10 cellular contexts compared by ENCODE assay signal in genomic region chr3:55484741-55485207, GRCh38. TPM values are rescaled to one million over a fixed set of nuclear protein-coding genes. Genes with fewer than 3 reads are reported as not detected.
DNase-seq lines count a peak whose midpoint lies in the region; ATAC-seq and TF ChIP-seq lines count a peak whose summit lies in the region.
"Had no signal": no experiment of that assay in that cellular context is flagged by ENCODE, and none has a peak within 500 bp of the region (broad histone marks: within the 10 kb centered on the region; RNA-seq: fewer than 3 reads in every experiment).

No MANE protein-coding gene starts in this region.

- peaks cover 6% of the 10 kb centered on the region for H3K79me1 ChIP-seq in mesendoderm (ENCODE audit: low read length)

- H3K36me3 ChIP-seq in MG63 (no peaks in the 10 kb centered on the region; the same call in 1 of the 2 replicates), ectodermal cell (ENCODE audit: control insufficient read depth, insufficient read depth, low read length) (no peaks in the 10 kb centered on the region), mesendoderm (ENCODE audit: control insufficient read depth, insufficient read depth, low read length) (no peaks in the 10 kb centered on the region), upper lobe of left lung (no peaks in the 10 kb centered on the region)
- H3K36me3 ChIP-seq: adrenal gland had no signal

- H4K8ac ChIP-seq in mesendoderm (ENCODE audit: low read depth, low read length): no peak overlapping the region

- DNase-seq in MG63 (no peak), mesendoderm (no peak), upper lobe of left lung (no peak), NCI-H1048 (lab: John Stamatoyannopoulos, UW) (no peak), NCI-H345 (lab: John Stamatoyannopoulos, UW) (no peak)

- peaks cover 32% of the 10 kb centered on the region for H3K79me2 ChIP-seq in mesendoderm (ENCODE audit: control insufficient read depth, insufficient read depth, low read length)

- peak overlapping the region; percentile 85 for H3K9ac ChIP-seq in mesendoderm (ENCODE audit: low read length)

- H3K4me3 ChIP-seq in MG63 (peak overlapping the region; percentile 76), ectodermal cell (ENCODE audit: insufficient read depth, low read depth, low read length) (peak overlapping the region; percentile 23), mesendoderm (ENCODE audit: low read length) (peak overlapping the region; percentile 76), upper lobe of left lung (peak overlapping the region in 3 of 4 donors; percentile 59 to 85 (median 75))

- TF ChIP-seq EP300 in upper lobe of left lung (IDR thresholded peaks at IDR 0.05): no peak

- peak overlapping the region; percentile 91 for H3K56ac ChIP-seq in mesendoderm (ENCODE audit: low read length)

- peak overlapping the region; percentile 75 for H3K18ac ChIP-seq in mesendoderm (ENCODE audit: low read length)

- WGBS in ectodermal cell, 2 experiments: 15 to 17% methylated on average over 17 of the region's 17 CpGs
- WGBS in mesendoderm (ENCODE audit: extremely low coverage, insufficient coverage, low lambda C conversion rate): no CpG with 5 or more reads among the region's 17 CpGs
- 6% methylated on average over 15 to 17 of the region's 17 CpGs for WGBS in upper lobe of left lung, 2 donors

- H2BK5ac ChIP-seq in mesendoderm (ENCODE audit: low read length): peak overlapping the region; percentile 70

- peak overlapping the region; percentile 81 for H4K5ac ChIP-seq in mesendoderm (ENCODE audit: low read length)

- H3K9me3 ChIP-seq in MG63 (no peaks in the 10 kb centered on the region), ectodermal cell (ENCODE audit: control insufficient read depth, low read length) (no peaks in the 10 kb centered on the region), upper lobe of left lung (no peaks in the 10 kb centered on the region)
- H3K9me3 ChIP-seq: adrenal gland had no signal

- H3K4me1 ChIP-seq in ectodermal cell (ENCODE audit: control insufficient read depth, insufficient read depth, low read length) (peaks cover 25% of the 10 kb centered on the region), mesendoderm (ENCODE audit: control insufficient read depth, low read depth, low read length) (peaks cover 8% of the 10 kb centered on the region), upper lobe of left lung (peaks cover 18 to 66% (median 34%) of the 10 kb centered on the region in 4 donors)

- H2BK15ac ChIP-seq in mesendoderm (replicated peaks; ENCODE audit: low read depth): no peak overlapping the region

- no peak overlapping the region for H2AK5ac ChIP-seq in mesendoderm (ENCODE audit: low read length)

- no peak for TF ChIP-seq POLR2A in upper lobe of left lung (IDR thresholded peaks at IDR 0.05)

- no peak overlapping the region for H2BK120ac ChIP-seq in mesendoderm (ENCODE audit: low read depth, low read length)

- H3K27ac ChIP-seq in ectodermal cell (ENCODE audit: insufficient read depth, low read depth, low read length, poor library complexity, severe bottlenecking) (no peak overlapping the region), mesendoderm (ENCODE audit: low read depth, low read length) (peak overlapping the region; percentile 26), upper lobe of left lung (peak overlapping the region in 2 of 4 donors; percentile 67 to 82)
- H3K27ac ChIP-seq: VCaP had no signal

- H3K23ac ChIP-seq in mesendoderm (ENCODE audit: low read length): no peak overlapping the region

- H3K27me3 ChIP-seq in MG63 (no peaks in the 10 kb centered on the region), ectodermal cell (ENCODE audit: control insufficient read depth, insufficient read depth, low read length, poor library complexity, severe bottlenecking) (peaks cover 97% of the 10 kb centered on the region), mesendoderm (ENCODE audit: insufficient read depth, low read length, poor library complexity) (peaks cover 8% of the 10 kb centered on the region), upper lobe of left lung (peaks cover 0 to 16% (median 2%) of the 10 kb centered on the region in 4 donors)

- peak overlapping the region; percentile 100 for H3K4me2 ChIP-seq in mesendoderm (ENCODE audit: low read length)

- peak overlapping the region; percentile 60 for H3K4ac ChIP-seq in mesendoderm (ENCODE audit: low read depth, low read length)

- peak in 1 of 2 donors; percentile 6 for ATAC-seq in upper lobe of left lung (ENCODE audit: low FRiP score in 2 of 2)
- ATAC-seq in HG03280 (IDR thresholded peaks at IDR 0.05; ENCODE audit: unreplicated experiment): no peak
- ATAC-seq in HG03571 (IDR thresholded peaks at IDR 0.05; ENCODE audit: unreplicated experiment): no peak

- no peak for TF ChIP-seq CTCF in upper lobe of left lung (IDR thresholded peaks at IDR 0.05)

RNA-seq across cellular contexts. Expression of gene WNT5A, which starts 2.3 kb away (rescaled TPM):
- 14.2 and 21.7 TPM in 2 replicates for total RNA-seq in MG63 (2014; rRNA removed; shearing (Covaris generic); ENCODE audit: low replicate concordance)
- 6.1 TPM for polyA plus RNA-seq in ectodermal cell (2013, experiment 1 of 4)
- polyA plus RNA-seq in ectodermal cell (2013, experiment 2 of 4): 4.3 TPM
- polyA plus RNA-seq in ectodermal cell (2013, experiment 3 of 4): 6.2 TPM
- polyA plus RNA-seq in ectodermal cell (2013, experiment 4 of 4): 5.2 TPM
- 3.4 TPM for polyA plus RNA-seq in mesendoderm (2013, experiment 1 of 2)
- polyA plus RNA-seq in mesendoderm (2013, experiment 2 of 2): 2.8 TPM
- total RNA-seq in upper lobe of left lung: 10 to 100 TPM; 22.1 to 36.2 (median 28.0) TPM

Comparison
In these comparisons a context has a peak if more than half of its experiments do, and no peak if none do; other contexts are left out.
1. H3K4me3 ChIP-seq: peak in every context shown above with its lines; median percentile 76 in MG63; 76 in mesendoderm; 75 in upper lobe of left lung; 23 in ectodermal cell.